In the genomic region with DNA sequence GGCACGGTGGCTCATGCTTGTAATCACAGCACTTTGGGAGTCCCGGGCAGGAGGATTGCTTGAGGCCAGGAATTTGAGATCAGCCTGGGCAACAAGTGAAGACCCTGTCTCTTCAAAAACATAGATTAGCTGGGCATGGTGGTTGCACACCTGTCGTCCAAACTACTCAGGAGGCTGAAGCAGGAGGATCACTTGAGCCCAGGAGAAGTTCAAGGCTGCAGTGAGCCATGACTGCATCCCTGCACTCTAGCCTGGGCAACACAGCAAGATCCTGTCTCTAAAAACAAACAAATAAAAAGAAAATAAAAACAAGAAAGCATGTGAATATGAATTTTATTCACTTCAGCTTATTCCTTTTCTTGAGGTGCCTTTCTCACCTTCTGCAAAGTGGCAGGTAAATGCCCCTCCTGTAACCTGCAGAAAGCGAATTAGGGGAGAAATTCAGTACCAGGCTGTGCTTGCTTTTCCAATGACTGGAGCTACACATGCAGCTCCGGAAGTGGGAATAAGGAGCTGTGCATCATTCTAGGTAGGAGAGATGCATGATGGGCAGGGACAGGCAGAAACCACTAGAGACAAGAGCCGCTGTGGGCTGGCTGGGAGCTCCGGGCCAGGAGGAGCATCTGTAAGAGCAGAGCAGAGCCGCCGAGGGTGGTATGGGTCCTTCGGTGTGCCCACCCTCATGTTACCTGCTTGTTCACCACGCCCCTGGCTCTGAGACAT, we compare ENCODE assay signal across 28 cellular contexts. TPM values are rescaled to one million over a fixed set of nuclear protein-coding genes. Genes with fewer than 3 reads are reported as not detected.
"Had no signal": no experiment of that assay in that cellular context is flagged by ENCODE, and none has a peak within 500 bp of the region (broad histone marks: within the 10 kb centered on the region; RNA-seq: fewer than 3 reads in every experiment).

No MANE protein-coding gene starts in this region.

- H3K27ac Mint-ChIP-seq: nephron; progenitor cell of endocrine pancreas; stimulated activated naive B cell treated with anti-CD40 and anti-IgM and Interleukin-4, amounts not matched to agents 10 μg/mL and 1 μg/mL and 100 μg/mL, for 72 hours had no signal

- H3K79me2 ChIP-seq: hepatocyte had no signal

- H3K4me2 ChIP-seq: hepatocyte had no signal

- H3K4me3 ChIP-seq: hepatocyte, lower lobe of right lung, ovary, right atrium auricular region, skin epidermis, suprapubic skin, thoracic aorta, tibial artery, upper lobe of right lung, uterus had no signal

- H3K9me3 Mint-ChIP-seq: naive thymus-derived CD8-positive, alpha-beta T cell; nephron; neural crest cell; stimulated activated naive B cell treated with anti-CD40 and anti-IgM and Interleukin-4, amounts not matched to agents 10 μg/mL and 1 μg/mL and 100 μg/mL, for 72 hours had no signal

- DNase-seq: islet precursor cell; left ventricle myocardium superior; lower lobe of right lung; mammary epithelial cell; mesenchymal stem cell; naive thymus-derived CD8-positive, alpha-beta T cell; occipital lobe; ovary; stimulated activated CD4-positive, alpha-beta T cell treated with anti-CD3 and anti-CD28 coated beads, Interleukin-12 subunit alpha, Interleukin-12 subunit beta, amount 100 ng/mL, for 4 hours; stimulated activated CD4-positive, alpha-beta T cell treated with anti-CD3 and anti-CD28 coated beads, Interleukin-15, amount 100 ng/mL, for 24 hours; stimulated activated CD4-positive, alpha-beta T cell treated with anti-CD3 and anti-CD28 coated beads, Interleukin-2, amount 100 ng/mL, for 24 hours; stimulated activated CD4-positive, alpha-beta T cell treated with anti-CD3 and anti-CD28 coated beads, Interleukin-4, amount 100 ng/mL, for 1 hour; stimulated activated naive B cell treated with anti-CD40 and anti-IgM and Interleukin-4, amounts not matched to agents 10 μg/mL and 1 μg/mL and 100 μg/mL, for 72 hours; stimulated activated naive CD8-positive, alpha-beta T cell treated with anti-CD3 and anti-CD28 coated beads, Interleukin-15, Interleukin-2, amounts not matched to agents 100 U/mL and 50 U/mL, for 24 hours; tibial artery; trophoblast cell; upper lobe of right lung; uterus had no signal

- H3K36me3 Mint-ChIP-seq: naive thymus-derived CD8-positive, alpha-beta T cell; stimulated activated naive B cell treated with anti-CD40 and anti-IgM and Interleukin-4, amounts not matched to agents 10 μg/mL and 1 μg/mL and 100 μg/mL, for 72 hours had no signal

- ATAC-seq: left ventricle myocardium superior; lower lobe of right lung; naive thymus-derived CD8-positive, alpha-beta T cell; sciatic nerve; stimulated activated naive B cell treated with anti-CD40 and anti-IgM and Interleukin-4, amounts not matched to agents 10 μg/mL and 1 μg/mL and 100 μg/mL, for 72 hours; stimulated activated naive CD8-positive, alpha-beta T cell treated with anti-CD3 and anti-CD28 coated beads, Interleukin-15, Interleukin-2, amounts not matched to agents 100 U/mL and 50 U/mL, for 24 hours; upper lobe of right lung had no signal

- H2AFZ ChIP-seq: hepatocyte had no signal

- H3K9me3 ChIP-seq: lower lobe of right lung, neutrophil, ovary, right atrium auricular region, suprapubic skin, thoracic aorta, tibial artery, upper lobe of right lung, uterus had no signal

- H3K4me1 Mint-ChIP-seq: naive thymus-derived CD8-positive, alpha-beta T cell had no signal

- H3K4me1 ChIP-seq: right atrium auricular region, uterus had no signal

- H3K4me3 Mint-ChIP-seq: nephron; neural crest cell; stimulated activated naive B cell treated with anti-CD40 and anti-IgM and Interleukin-4, amounts not matched to agents 10 μg/mL and 1 μg/mL and 100 μg/mL, for 72 hours had no signal

- H3K36me3 ChIP-seq: lower lobe of right lung, neutrophil, ovary, right atrium auricular region, suprapubic skin, thoracic aorta, tibial artery, upper lobe of right lung, uterus had no signal

- H3K27ac ChIP-seq: hepatocyte, lower lobe of right lung, neutrophil, ovary, right atrium auricular region, skin epidermis, suprapubic skin, thoracic aorta, tibial artery, upper lobe of right lung, uterus had no signal

- H3K27me3 Mint-ChIP-seq: progenitor cell of endocrine pancreas had no signal

- H3K27me3 ChIP-seq: hepatocyte, ovary, right atrium auricular region, upper lobe of right lung, uterus had no signal

RNA-seq across cellular contexts. Expression of gene TST, which starts 17.6 kb away (rescaled TPM):
- total RNA-seq: naive thymus-derived CD8-positive, alpha-beta T cell had no signal
